8 cellular contexts compared by ENCODE assay signal in the genomic region with DNA sequence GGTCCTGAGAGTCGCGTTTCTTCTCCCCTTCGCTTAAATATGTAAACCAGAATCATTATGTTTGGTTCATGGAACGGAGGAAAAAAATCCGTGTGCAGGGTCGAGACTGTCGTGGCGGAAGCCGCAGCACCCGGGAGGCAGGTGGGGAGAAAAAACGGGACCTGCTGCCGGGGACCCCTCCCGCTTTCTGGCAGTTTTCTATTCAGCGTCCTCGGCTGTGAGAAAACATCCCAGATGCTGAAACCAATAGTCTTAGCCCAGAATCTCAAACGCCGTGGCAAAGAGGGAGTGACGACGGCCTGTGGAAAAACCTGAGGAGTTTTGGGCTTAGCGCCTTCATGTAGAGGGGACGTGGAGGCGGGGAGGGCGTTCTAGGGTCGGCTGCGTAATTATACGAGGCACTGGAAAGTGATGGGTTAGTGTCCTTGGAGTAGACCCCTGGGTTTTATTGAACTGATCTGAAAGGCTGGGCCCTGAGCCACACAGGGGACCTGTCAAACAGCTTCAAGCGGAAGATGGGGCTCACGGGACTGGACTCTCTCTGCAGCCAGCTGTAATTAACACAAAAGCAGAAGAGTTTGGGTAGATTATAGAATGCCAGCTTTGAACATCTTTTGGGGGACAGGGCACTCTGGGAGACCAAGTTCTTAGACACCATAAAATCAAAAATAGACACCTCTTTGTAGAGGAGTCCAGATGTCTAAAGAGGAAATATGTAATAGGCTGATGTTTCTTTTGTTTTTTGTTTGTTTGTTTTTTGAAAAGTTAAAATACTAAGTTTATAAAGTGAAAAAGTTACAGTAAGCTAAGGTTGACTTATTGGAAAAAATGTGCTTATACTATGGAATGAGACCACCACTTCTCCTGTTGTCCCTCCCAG. TPM values are rescaled to one million over a fixed set of nuclear protein-coding genes. Genes with fewer than 3 reads are reported as not detected.
A peak's percentile ranks its signal among the peaks of the same experiment; 100 is the strongest.
DNase-seq lines count a peak whose midpoint lies in the region; ATAC-seq, FAIRE-seq and TF ChIP-seq lines count a peak whose summit lies in the region.

No MANE protein-coding gene starts in this region.

- H3K27ac ChIP-seq in CD4-positive, alpha-beta T cell (ENCODE audit: low read depth, low read length) = peak overlapping the region; percentile 55

- peak; percentile 10 for ATAC-seq in CD4-positive, alpha-beta T cell (ENCODE audit: poor library complexity)

- CTCF ChIA-PET in CD4-positive, alpha-beta T cell (lab: Charles Lee) = no interaction called here

- DNase-seq in CD4-positive, alpha-beta T cell = peak in 3 of 10 experiments; percentile 8 to 41 (median 8)
- DNase-seq in HFFc6 (peak; percentile 9), SKM-1 treated with dmso at 0.1 percent for 144 hours (lab: John Stamatoyannopoulos, UW; ENCODE audit: unreplicated experiment) (peak; percentile 27), bronchial epithelial cell (ENCODE audit: low read depth) (peak; percentile 8), kidney epithelial cell (ENCODE audit: low read depth) (no peak), 8988T (no peak), NCI-H524 treated with DMSO at 0.1 percent for 48 hours (lab: John Stamatoyannopoulos, UW) (no peak)
- peak; percentile 9 for DNase-seq in stimulated activated CD4-positive, alpha-beta T cell treated with anti-CD3 and anti-CD28 coated beads, Interleukin-4, amount 100 ng/mL, for 24 hours

- POLR2A ChIA-PET in CD4-positive, alpha-beta T cell (lab: Charles Lee) = interaction anchor here (1.4 to 1.6 kb wide), 2 partner anchors 9 to 70 kb away, joined by 4 to 7 read pairs; no protein-coding TSS in a partner anchor

- no peaks in the 10 kb centered on the region for H3K27me3 Mint-ChIP-seq in CD4-positive, alpha-beta T cell
- H3K27me3 Mint-ChIP-seq in HFFc6 (ENCODE audit: insufficient read depth) = peaks cover 13% of the 10 kb centered on the region

- H3K27ac Mint-ChIP-seq in CD4-positive, alpha-beta T cell = peak overlapping the region; percentile 89
- peak overlapping the region; percentile 98 for H3K27ac Mint-ChIP-seq in HFFc6

- no peak for TF ChIP-seq CTCF in CD4-positive, alpha-beta T cell (IDR thresholded peaks at IDR 0.05)
- no peak for TF ChIP-seq CTCF in HFFc6 (IDR thresholded peaks at IDR 0.05)
- TF ChIP-seq CTCF in bronchial epithelial cell (IDR thresholded peaks at IDR 0.05; ENCODE audit: insufficient read depth, low read length, severe bottlenecking) = no peak
- no peak for TF ChIP-seq CTCF in kidney epithelial cell (IDR thresholded peaks at IDR 0.05; ENCODE audit: insufficient read depth, low read length, poor library complexity, severe bottlenecking)

- peak overlapping the region; percentile 76 for H3K4me3 ChIP-seq in bronchial epithelial cell (ENCODE audit: low read depth, low read length)
- peak overlapping the region; percentile 91 for H3K4me3 ChIP-seq in kidney epithelial cell (ENCODE audit: low read depth, low read length)

- H3K36me3 Mint-ChIP-seq in CD4-positive, alpha-beta T cell (ENCODE audit: low read depth) = peaks cover 5% of the 10 kb centered on the region
- H3K36me3 Mint-ChIP-seq in HFFc6 (ENCODE audit: low read depth) = peaks cover 13% of the 10 kb centered on the region; the same call in 1 of the 2 replicates

- intact Hi-C loops in CD4-positive, alpha-beta T cell (cut with DNase I, micrococcal nuclease) = loop anchor here (2.0 to 5.0 kb wide), 4 partner anchors 69 to 1374 kb away; no protein-coding TSS in a partner anchor

- no peaks in the 10 kb centered on the region for H3K9me3 Mint-ChIP-seq in CD4-positive, alpha-beta T cell
- H3K9me3 Mint-ChIP-seq in HFFc6 = no peaks in the 10 kb centered on the region

- H3K27me3 ChIP-seq in CD4-positive, alpha-beta T cell (ENCODE audit: control insufficient read depth, insufficient read depth, low read length) = no peaks in the 10 kb centered on the region
- H3K27me3 ChIP-seq in bronchial epithelial cell (ENCODE audit: control insufficient read depth, insufficient read depth, low read length) (no peaks in the 10 kb centered on the region), kidney epithelial cell (ENCODE audit: control insufficient read depth, insufficient read depth, low read length) (no peaks in the 10 kb centered on the region)

- H3K36me3 ChIP-seq in bronchial epithelial cell (ENCODE audit: control insufficient read depth, insufficient read depth, low read length) (no peaks in the 10 kb centered on the region), kidney epithelial cell (ENCODE audit: control insufficient read depth, insufficient read depth, low read length) (no peaks in the 10 kb centered on the region)

- FAIRE-seq in bronchial epithelial cell (lab: Jason Lieb, UNC) = no peak

- H3K4me3 Mint-ChIP-seq in CD4-positive, alpha-beta T cell = peak overlapping the region; percentile 98
- H3K4me3 Mint-ChIP-seq in HFFc6 = peak overlapping the region; percentile 98

- peaks cover 21% of the 10 kb centered on the region for H3K4me1 Mint-ChIP-seq in CD4-positive, alpha-beta T cell (ENCODE audit: low read depth)
- H3K4me1 Mint-ChIP-seq in HFFc6 (ENCODE audit: low read depth) = peaks cover 45% of the 10 kb centered on the region

- no peaks in the 10 kb centered on the region for H3K9me3 ChIP-seq in CD4-positive, alpha-beta T cell (ENCODE audit: control insufficient read depth, low read length)

RNA-seq across cellular contexts. Expression of a gene that starts 0.8 kb away (rescaled TPM):
- total RNA-seq in CD4-positive, alpha-beta T cell = 1 to 10 TPM; 1.6 to 3.5 TPM
- total RNA-seq in HFFc6 (2021; fragmentation: NEBNext Ultra II Directional; extraction: Animal tissue kit (Norgen Biotek cat#: 25700)) = 10 to 100 TPM; 16.6 to 52.3 (median 47.6) TPM
- total RNA-seq in bronchial epithelial cell (1.2 and 1.3 TPM in 2 replicates), kidney epithelial cell (10.2 TPM in 2 replicates)

RNA-seq across cellular contexts. Expression of a gene that starts 53.7 kb away (rescaled TPM):
- not detected for total RNA-seq in CD4-positive, alpha-beta T cell
- not detected for total RNA-seq in HFFc6 (2021; fragmentation: NEBNext Ultra II Directional; extraction: Animal tissue kit (Norgen Biotek cat#: 25700))
- total RNA-seq in bronchial epithelial cell = not detected in 2 replicates
- total RNA-seq in kidney epithelial cell = 0.58 and 1.6 TPM in 2 replicates

Comparison
In these comparisons a context has a peak if more than half of its experiments do, and no peak if none do; other contexts are left out.
1. DNase-seq: peak in HFFc6 (single experiment), SKM-1 treated with dmso at 0.1 percent for 144 hours (single experiment), bronchial epithelial cell (single experiment) and stimulated activated CD4-positive, alpha-beta T cell treated with anti-CD3 and anti-CD28 coated beads, Interleukin-4, amount 100 ng/mL, for 24 hours (single experiment); none in kidney epithelial cell (single experiment), 8988T (single experiment) and NCI-H524 treated with DMSO at 0.1 percent for 48 hours (single experiment).